15 cellular contexts compared by ENCODE assay signal in the genomic region with DNA sequence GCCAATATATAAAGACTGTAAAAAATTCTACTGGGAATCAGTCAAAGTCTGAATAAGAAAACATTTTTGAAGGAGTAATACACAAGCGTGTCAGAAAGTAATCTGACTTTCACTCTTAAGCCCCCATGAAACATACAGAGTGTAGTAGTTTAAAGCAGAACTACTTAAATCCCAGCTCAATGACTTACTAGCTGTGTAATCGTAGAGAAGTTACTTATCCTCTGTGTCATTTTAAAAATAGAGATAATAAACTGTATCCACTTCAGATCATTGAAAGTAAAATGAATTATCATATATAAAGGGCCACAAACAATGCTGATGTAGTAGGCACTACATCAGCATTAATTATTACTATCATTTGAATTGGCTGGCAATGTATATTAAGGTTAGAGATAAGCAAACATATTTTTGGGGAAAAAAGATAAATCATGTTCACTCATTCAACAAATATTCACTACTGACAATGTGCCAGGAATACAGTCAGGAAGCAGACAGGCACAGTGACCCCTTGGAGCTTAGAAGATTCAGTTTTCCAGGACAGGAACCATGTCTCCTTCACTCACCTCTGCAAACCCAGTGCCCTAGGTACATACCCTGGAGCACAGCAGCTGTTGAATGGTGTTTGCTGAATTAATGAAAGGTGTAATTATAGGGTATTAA. TPM values are rescaled to one million over a fixed set of nuclear protein-coding genes. Genes with fewer than 3 reads are reported as not detected.
DNase-seq lines count a peak whose midpoint lies in the region; TF ChIP-seq lines count a peak whose summit lies in the region.
"Had no signal": no experiment of that assay in that cellular context is flagged by ENCODE, and none has a peak within 500 bp of the region (broad histone marks: within the 10 kb centered on the region; RNA-seq: fewer than 3 reads in every experiment).

No MANE protein-coding gene starts in this region.

- H3K4me3 ChIP-seq in astrocyte of the spinal cord (ENCODE audit: low read depth, low read length) (no peak overlapping the region), iPS-20b (ENCODE audit: low read length) (no peak overlapping the region), mesendoderm (ENCODE audit: low read length) (no peak overlapping the region)
- H3K4me3 ChIP-seq: GM12878, HAP-1 had no signal

- no peak for TF ChIP-seq CTCF in astrocyte of the spinal cord (IDR thresholded peaks at IDR 0.05; ENCODE audit: low read depth, low read length)

- in situ Hi-C loops in ACHN (cut with HindIII; ENCODE audit: low pct_ligation_motif_present, low pct_unique_long_range_greater_than_20kb, low sequenced_read_pairs): no loop called here
- in situ Hi-C loops in astrocyte of the spinal cord (cut with HindIII; ENCODE audit: low sequenced_read_pairs): no loop called here

- H3K27me3 ChIP-seq in iPS-20b (ENCODE audit: insufficient read depth, low read length) (no peaks in the 10 kb centered on the region), mesendoderm (ENCODE audit: insufficient read depth, low read length, poor library complexity) (no peaks in the 10 kb centered on the region)

- no CpG with 5 or more reads among the region's 2 CpGs for WGBS in mesendoderm (ENCODE audit: extremely low coverage, insufficient coverage, low lambda C conversion rate)

- H3K18ac ChIP-seq in mesendoderm (ENCODE audit: low read length): no peak overlapping the region

- H2BK5ac ChIP-seq in mesendoderm (ENCODE audit: low read length): no peak overlapping the region

- no peak overlapping the region for H3K27ac ChIP-seq in iPS-20b (ENCODE audit: low read length)
- no peak overlapping the region for H3K27ac ChIP-seq in mesendoderm (ENCODE audit: low read depth, low read length)
- H3K27ac ChIP-seq: VCaP had no signal

- no peak overlapping the region for H4K5ac ChIP-seq in mesendoderm (ENCODE audit: low read length)

- no peaks in the 10 kb centered on the region for H3K9me3 ChIP-seq in iPS-20b (ENCODE audit: insufficient read depth, low read depth, low read length)
- H3K9me3 ChIP-seq: HAP-1 had no signal

- no peak overlapping the region for H4K8ac ChIP-seq in mesendoderm (ENCODE audit: low read depth, low read length)

- H3K36me3 ChIP-seq in iPS-20b (ENCODE audit: insufficient read depth, low read depth, low read length) (no peaks in the 10 kb centered on the region), mesendoderm (ENCODE audit: control insufficient read depth, insufficient read depth, low read length) (no peaks in the 10 kb centered on the region)
- H3K36me3 ChIP-seq: HAP-1 had no signal

- H2AK5ac ChIP-seq in mesendoderm (ENCODE audit: low read length): no peak overlapping the region

- H3K56ac ChIP-seq in mesendoderm (ENCODE audit: low read length): no peak overlapping the region

- no peak overlapping the region for H3K4me2 ChIP-seq in mesendoderm (ENCODE audit: low read length)

- H3K4me1 ChIP-seq in iPS-20b (ENCODE audit: insufficient read depth, low read length) (peaks cover 75% of the 10 kb centered on the region), mesendoderm (ENCODE audit: control insufficient read depth, low read depth, low read length) (peaks cover 8% of the 10 kb centered on the region)

- H3K4ac ChIP-seq in mesendoderm (ENCODE audit: low read depth, low read length): no peak overlapping the region

- peak; percentile 48 for DNase-seq in ACHN
- DNase-seq in LHCN-M2 (ENCODE audit: low read depth): peak; percentile 65
- DNase-seq in astrocyte of the spinal cord (ENCODE audit: low read depth, low spot score): peak; percentile 52
- no peak for DNase-seq in Kasumi-1 (lab: John Stamatoyannopoulos, UW)
- no peak for DNase-seq in SHP77 treated with DMSO at 0.1 percent for 48 hours (lab: John Stamatoyannopoulos, UW)
- no peak for DNase-seq in mesendoderm
- DNase-seq in activated effector memory CD4-positive, alpha-beta T cell treated with Interleukin-2 at 50 U/mL for 16 hours: no peak
- DNase-seq: activated CD8-positive, alpha-beta memory T cell treated with anti-CD3 and anti-CD28 coated beads, Interleukin-2, amount 10 ng/mL, durations not matched to agents 7 days and 5 days; AML-193; NCI-H1092 treated with DMSO at 0.1 percent for 48 hours; NCI-H524 had no signal

- no peak overlapping the region for H3K23ac ChIP-seq in mesendoderm (ENCODE audit: low read length)

- peaks cover 51% of the 10 kb centered on the region for H3K79me2 ChIP-seq in mesendoderm (ENCODE audit: control insufficient read depth, insufficient read depth, low read length)

- H3K79me1 ChIP-seq in mesendoderm (ENCODE audit: low read length): peaks cover 4% of the 10 kb centered on the region

- no peak overlapping the region for H2BK120ac ChIP-seq in mesendoderm (ENCODE audit: low read depth, low read length)

- H3K9ac ChIP-seq in iPS-20b (ENCODE audit: low read depth, low read length): peak overlapping the region; percentile 15
- H3K9ac ChIP-seq in mesendoderm (ENCODE audit: low read length): no peak overlapping the region

- no peak overlapping the region for H2BK15ac ChIP-seq in mesendoderm (replicated peaks; ENCODE audit: low read depth)

RNA-seq across cellular contexts. Expression of a gene that starts 14.4 kb away (rescaled TPM):
- total RNA-seq in LHCN-M2 (2014; rRNA removed): 37.0 and 46.1 TPM in 2 replicates
- polyA plus RNA-seq in LHCN-M2 (2012): 18.4 TPM
- polyA plus RNA-seq in mesendoderm (2013, experiment 1 of 2): 65.6 TPM
- 66.6 TPM for polyA plus RNA-seq in mesendoderm (2013, experiment 2 of 2)

RNA-seq across cellular contexts. Expression of a gene that starts 54.9 kb away (rescaled TPM):
- total RNA-seq in LHCN-M2 (2014; rRNA removed): 34.8 and 51.5 TPM in 2 replicates
- polyA plus RNA-seq in LHCN-M2 (2012): 62.4 TPM
- polyA plus RNA-seq in mesendoderm (2013, experiment 1 of 2): 307 TPM
- polyA plus RNA-seq in mesendoderm (2013, experiment 2 of 2): 307 TPM

Comparison
In these comparisons a context has a peak if more than half of its experiments do, and no peak if none do; other contexts are left out.
1. DNase-seq: peak in ACHN (single experiment), LHCN-M2 (single experiment) and astrocyte of the spinal cord (single experiment); none in Kasumi-1 (0 of 2), SHP77 treated with DMSO at 0.1 percent for 48 hours (single experiment), mesendoderm (single experiment) and activated effector memory CD4-positive, alpha-beta T cell treated with Interleukin-2 at 50 U/mL for 16 hours (single experiment).